ENCODE assay signal across 8 cellular contexts in the genomic region with DNA sequence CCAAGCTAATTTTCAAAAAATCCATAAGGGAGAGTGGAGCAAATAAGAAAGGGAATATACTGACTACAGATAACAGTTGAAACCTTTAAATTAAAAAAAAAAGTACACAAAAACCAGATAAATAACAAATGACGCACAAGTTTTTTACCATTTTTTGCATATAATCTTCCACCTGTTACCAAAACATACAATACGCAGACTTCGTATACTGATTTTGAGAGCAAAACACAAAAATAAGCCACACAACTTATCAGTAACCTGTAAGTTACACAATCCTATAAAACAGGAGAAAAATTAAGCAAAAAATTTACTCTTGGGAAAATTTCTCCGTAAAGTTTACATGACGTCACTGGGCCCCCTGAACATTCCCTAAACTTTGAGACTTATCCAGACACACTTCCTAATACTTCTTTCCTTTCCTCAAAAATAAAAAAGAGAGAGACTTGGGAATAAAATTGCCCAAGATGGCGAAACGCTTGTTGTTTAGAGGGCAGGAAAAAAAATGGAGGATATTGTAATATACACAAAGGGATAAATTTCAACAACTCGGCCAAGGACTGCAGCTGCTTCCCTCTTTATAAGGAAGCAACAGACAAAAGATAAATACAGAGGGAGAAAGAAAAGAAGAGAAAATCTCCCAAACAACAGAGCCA. TPM values are rescaled to one million over a fixed set of nuclear protein-coding genes. Genes with fewer than 3 reads are reported as not detected.
DNase-seq lines count a peak whose midpoint lies in the region; ATAC-seq and TF ChIP-seq lines count a peak whose summit lies in the region.

No MANE protein-coding gene starts in this region.

- H3K9me3 ChIP-seq in BLaER1: no peaks in the 10 kb centered on the region
- no peaks in the 10 kb centered on the region for H3K9me3 ChIP-seq in right cardiac atrium (ENCODE audit: control insufficient read depth, low read length)
- no peaks in the 10 kb centered on the region for H3K9me3 ChIP-seq in skeletal muscle tissue (ENCODE audit: control insufficient read depth in 3 of 3, low read length in 3 of 3)

- peaks cover 8% of the 10 kb centered on the region for H4K20me1 ChIP-seq in BLaER1

- WGBS in right cardiac atrium: 2% methylated on average over 8 of the region's 8 CpGs

- POLR2A ChIA-PET in activated CD8-positive, alpha-beta T cell treated with anti-CD3 and anti-CD28 coated beads for 36 hours (lab: Charles Lee): interaction anchor here (0.6 kb wide), 2 partner anchors 241 to 550 kb away, joined by 3 to 4 read pairs; no protein-coding TSS in a partner anchor

- H3K4me1 ChIP-seq in BLaER1 (peaks cover 27% of the 10 kb centered on the region), right cardiac atrium (ENCODE audit: control insufficient read depth, insufficient read depth, low read length) (no peaks in the 10 kb centered on the region), skeletal muscle tissue (ENCODE audit: control insufficient read depth in 3 of 3, insufficient read depth in 3 of 3, low read length in 3 of 3) (peaks cover 6 to 16% (median 7%) of the 10 kb centered on the region in 3 donors)

- ATAC-seq in HG03095 (IDR thresholded peaks at IDR 0.05; ENCODE audit: unreplicated experiment) (peak; percentile 1), right cardiac atrium (peak in 1 of 2 donors; percentile 3)
- no peak for ATAC-seq in activated CD8-positive, alpha-beta T cell treated with anti-CD3 and anti-CD28 coated beads for 36 hours

- H3K9me3 Mint-ChIP-seq in activated CD8-positive, alpha-beta T cell treated with anti-CD3 and anti-CD28 coated beads for 36 hours: no peaks in the 10 kb centered on the region

- no peak for DNase-seq in activated CD8-positive, alpha-beta T cell treated with anti-CD3 and anti-CD28 coated beads for 36 hours
- no peak for DNase-seq in right cardiac atrium
- no peak for DNase-seq in retina
- no peak for DNase-seq in activated CD4-positive, CD25-positive, alpha-beta regulatory T cell treated with anti-CD3 and anti-CD28 coated beads, Interleukin-2, amount 50 U/mL, for 72 hours
- DNase-seq in stimulated activated CD4-positive, alpha-beta T cell treated with anti-CD3 and anti-CD28 coated beads, Interleukin-2, amount 100 ng/mL, for 48 hours: no peak

- H3K27ac ChIP-seq in BLaER1 (peak overlapping the region; percentile 97), right cardiac atrium (ENCODE audit: low read length) (peak overlapping the region; percentile 99), skeletal muscle tissue (ENCODE audit: low read depth, low read length) (peak overlapping the region; percentile 99)

- H3K4me2 ChIP-seq in BLaER1: peak overlapping the region; percentile 81

- no peak for TF ChIP-seq CTCF in activated CD8-positive, alpha-beta T cell treated with anti-CD3 and anti-CD28 coated beads for 36 hours (IDR thresholded peaks at IDR 0.05)

- CTCF ChIA-PET in activated CD8-positive, alpha-beta T cell treated with anti-CD3 and anti-CD28 coated beads for 36 hours (lab: Charles Lee): no interaction called here

- no peaks in the 10 kb centered on the region for H3K27me3 ChIP-seq in BLaER1
- H3K27me3 ChIP-seq in right cardiac atrium (ENCODE audit: control insufficient read depth, insufficient read depth): no peaks in the 10 kb centered on the region
- no peaks in the 10 kb centered on the region for H3K27me3 ChIP-seq in skeletal muscle tissue (ENCODE audit: control insufficient read depth in 3 of 3, insufficient read depth in 3 of 3, low read length in 3 of 3)

- H3K4me3 ChIP-seq in BLaER1: peak overlapping the region; percentile 85
- peak overlapping the region; percentile 83 for H3K4me3 ChIP-seq in right cardiac atrium (ENCODE audit: low read length)
- H3K4me3 ChIP-seq in skeletal muscle tissue (ENCODE audit: low read length in 3 of 3): peak overlapping the region; percentile 79 to 92 (median 81)

- peak overlapping the region; percentile 77 for H3K4me3 Mint-ChIP-seq in activated CD8-positive, alpha-beta T cell treated with anti-CD3 and anti-CD28 coated beads for 36 hours

- peak overlapping the region; percentile 94 for H3K9ac ChIP-seq in BLaER1
- peak overlapping the region; percentile 90 to 98 (median 93) for H3K9ac ChIP-seq in skeletal muscle tissue (ENCODE audit: low read depth in 1 of 3, low read length in 3 of 3)

- no peak overlapping the region for H3K27ac Mint-ChIP-seq in activated CD8-positive, alpha-beta T cell treated with anti-CD3 and anti-CD28 coated beads for 36 hours

- H3K4me1 Mint-ChIP-seq in activated CD8-positive, alpha-beta T cell treated with anti-CD3 and anti-CD28 coated beads for 36 hours (ENCODE audit: low read depth): peaks cover 8% of the 10 kb centered on the region

- H3K36me3 Mint-ChIP-seq in activated CD8-positive, alpha-beta T cell treated with anti-CD3 and anti-CD28 coated beads for 36 hours (ENCODE audit: low read depth): no peaks in the 10 kb centered on the region

- H3K27me3 Mint-ChIP-seq in activated CD8-positive, alpha-beta T cell treated with anti-CD3 and anti-CD28 coated beads for 36 hours: peaks cover 21% of the 10 kb centered on the region

- H3K36me3 ChIP-seq in BLaER1 (no peaks in the 10 kb centered on the region), skeletal muscle tissue (ENCODE audit: control insufficient read depth in 3 of 3, insufficient read depth in 3 of 3, low read length in 3 of 3) (no peaks in the 10 kb centered on the region)

- intact Hi-C loops in activated CD8-positive, alpha-beta T cell treated with anti-CD3 and anti-CD28 coated beads for 36 hours (cut with micrococcal nuclease): no loop called here
- intact Hi-C loops in right cardiac atrium (cut with DNase I): loop anchor here in 2 of 4 donors (5.0 to 10.0 kb wide), 2 partner anchors 98 to 100 kb away; partner anchors contain the start of gene MARCHF7 (in 2 of the 2)

RNA-seq across cellular contexts. Expression of gene BAZ2B, which starts 1.7 kb away (rescaled TPM):
- 1 to 10 TPM; 7.7 to 8.2 TPM for total RNA-seq in activated CD8-positive, alpha-beta T cell treated with anti-CD3 and anti-CD28 coated beads for 36 hours
- total RNA-seq in right cardiac atrium (10 to 100 TPM; 34.8 to 43.2 (median 41.8) TPM), skeletal muscle tissue (76.2 TPM)
- 16.1 TPM for polyA plus RNA-seq in right cardiac atrium
